Comparison of ENCODE assay signal across 20 cellular contexts in genomic region chr2:195406886-195407603, GRCh38.
DNase-seq lines count a peak whose midpoint lies in the region; ATAC-seq, FAIRE-seq and TF ChIP-seq lines count a peak whose summit lies in the region.
"Had no signal": no experiment of that assay in that cellular context is flagged by ENCODE, and none has a peak within 500 bp of the region (broad histone marks: within the 10 kb centered on the region; RNA-seq: fewer than 3 reads in every experiment).

No MANE protein-coding gene starts in this region.

- 89% methylated on average over 13 of the region's 13 CpGs for WGBS in SK-N-SH (ENCODE audit: low lambda C conversion rate)

- no TSS peak for BruUV-seq in OCI-LY7 (replicated peaks; lab: Mats Ljungman, UMichigan)

- no peaks in the 10 kb centered on the region for H3K79me2 ChIP-seq in SK-N-SH (ENCODE audit: insufficient read depth)
- no peaks in the 10 kb centered on the region for H3K79me2 ChIP-seq in OCI-LY7 (ENCODE audit: insufficient read depth, low read depth, low read length)

- no peaks in the 10 kb centered on the region for H3K9me3 ChIP-seq in SK-N-SH
- H3K9me3 ChIP-seq in OCI-LY7 (ENCODE audit: low read length), result no peaks in the 10 kb centered on the region
- no peaks in the 10 kb centered on the region for H3K9me3 ChIP-seq in Peyer's patch
- H3K9me3 ChIP-seq: left ventricle myocardium inferior, stomach, uterus had no signal

- H3F3A ChIP-seq in SK-N-SH (replicated peaks; ENCODE audit: insufficient read depth), result no peaks in the 10 kb centered on the region

- intact Hi-C loops in OCI-LY7 (cut with micrococcal nuclease; ENCODE audit: unreplicated experiment), result no loop called here

- H2AFZ ChIP-seq in SK-N-SH (ENCODE audit: low read depth) (peak overlapping the region; percentile 29; the same call in 1 of the 2 replicates), OCI-LY7 (ENCODE audit: low read length) (peak overlapping the region; percentile 59)

- no peak overlapping the region for H3K4me2 ChIP-seq in SK-N-SH
- no peak overlapping the region for H3K4me2 ChIP-seq in OCI-LY7 (ENCODE audit: low read length)
- H3K4me2 ChIP-seq: KMS-11 had no signal

- no peaks in the 10 kb centered on the region for H4K20me1 ChIP-seq in SK-N-SH (ENCODE audit: insufficient read depth)
- no peaks in the 10 kb centered on the region for H4K20me1 ChIP-seq in OCI-LY7 (ENCODE audit: insufficient read depth, low read length)

- no peaks in the 10 kb centered on the region for H3K9me2 ChIP-seq in SK-N-SH
- H3K9me2 ChIP-seq in OCI-LY7 (ENCODE audit: insufficient read depth, low read length), result no peaks in the 10 kb centered on the region

- TF ChIP-seq POLR2A in erythroblast (IDR thresholded peaks at IDR 0.05; ENCODE audit: low read length), result no peak
- no peak for TF ChIP-seq POLR2A in Peyer's patch (IDR thresholded peaks at IDR 0.05)

- TF ChIP-seq CTCF in SK-N-SH (IDR thresholded peaks at IDR 0.05), result no peak
- TF ChIP-seq CTCF in OCI-LY7 (conservative IDR thresholded peaks at IDR 0.05; ENCODE audit: low read length), result no peak
- no peak for TF ChIP-seq CTCF in Peyer's patch (IDR thresholded peaks at IDR 0.05)

- DNase-seq in SK-N-SH (no peak), GM19239 (ENCODE audit: insufficient read length, low spot score) (no peak), OCI-LY7 (ENCODE audit: low spot score) (no peak), erythroblast (lab: John Stamatoyannopoulos, UW) (peak; percentile 47 to 58), NCI-H2081 (lab: John Stamatoyannopoulos, UW) (no peak), Peyer's patch (no peak)
- no peak for DNase-seq in stimulated activated naive CD4-positive, alpha-beta T cell treated with Interleukin-2 at 50 U/mL for 16 hours (lab: John Stamatoyannopoulos, UW)
- DNase-seq: activated B cell treated with CpG ODN at 0.5 μM for 24 hours; activated CD8-positive, alpha-beta memory T cell treated with anti-CD3 and anti-CD28 coated beads, Interleukin-2, amount 10 ng/mL, durations not matched to agents 7 days and 5 days; activated gamma-delta T cell treated with Interleukin-2 at 50 U/mL for 16 hours; left ventricle myocardium inferior; NK-92 treated with Interleukin-12 subunit alpha and Interleukin-12 subunit beta, amount 100 ng/mL, for 24 hours; nucleus accumbens; right cardiac atrium; Right ventricle myocardium superior; stomach; uterus had no signal

- H3K36me3 ChIP-seq in SK-N-SH (replicated peaks in 1 of 2; ENCODE audit: control insufficient read depth in 1 of 2, insufficient read depth in 2 of 2, low read length in 1 of 2) (no peaks in the 10 kb centered on the region), OCI-LY7 (ENCODE audit: insufficient read depth, low read length) (no peaks in the 10 kb centered on the region), Peyer's patch (no peaks in the 10 kb centered on the region)
- H3K36me3 ChIP-seq: left ventricle myocardium inferior, stomach, uterus had no signal

- no peak for ATAC-seq in SK-N-SH treated with all-trans-retinoic acid at 6 μM for 48 hours
- ATAC-seq: activated CD8-positive, alpha-beta memory T cell treated with anti-CD3 and anti-CD28 coated beads, Interleukin-2, amount 10 ng/mL, durations not matched to agents 7 days and 5 days; right cardiac atrium had no signal

- H3K27me3 ChIP-seq in SK-N-SH (ENCODE audit: insufficient read depth) (no peaks in the 10 kb centered on the region), Peyer's patch (no peaks in the 10 kb centered on the region)
- H3K27me3 ChIP-seq: stomach, uterus had no signal

- H3K27ac ChIP-seq in SK-N-SH (ENCODE audit: low read depth in 2 of 2, low read length in 1 of 2) (no peak overlapping the region), OCI-LY7 (ENCODE audit: low read depth, low read length, poor library complexity, severe bottlenecking) (no peak overlapping the region), Peyer's patch (no peak overlapping the region)
- H3K27ac ChIP-seq: KMS-11, left ventricle myocardium inferior, stomach, uterus had no signal

- POLR2A ChIA-PET in SK-N-SH (lab: Yijun Ruan, JAX) (no interaction called here), OCI-LY7 (lab: Charles Lee) (interaction anchor here (1.0 kb wide), 1 partner anchor 329 kb away, joined by 4 read pairs; no protein-coding TSS in a partner anchor)

- H3K4me3 ChIP-seq in SK-N-SH (ENCODE audit: low read depth in 2 of 2, low read length in 1 of 2) (no peak overlapping the region), OCI-LY7 (ENCODE audit: low read depth, low read length, poor library complexity, severe bottlenecking) (no peak overlapping the region), Peyer's patch (no peak overlapping the region)
- H3K4me3 ChIP-seq: left ventricle myocardium inferior, stomach, uterus had no signal

- CTCF ChIA-PET in SK-N-SH (lab: Yijun Ruan, JAX), result interaction anchor here (0.7 to 1.4 kb wide), 2 partner anchors 17 to 20 kb away, joined by 3 read pairs; no protein-coding TSS in a partner anchor
- CTCF ChIA-PET in OCI-LY7 (lab: Charles Lee; ENCODE audit: unreplicated experiment), result no interaction called here

- FAIRE-seq in GM19239 (lab: Jason Lieb, UNC), result peak; percentile 35
- FAIRE-seq: frontal cortex had no signal

- H3K4me1 ChIP-seq in SK-N-SH (ENCODE audit: control insufficient read depth in 1 of 2, insufficient read depth in 2 of 2, low read depth in 1 of 2, low read length in 1 of 2) (peaks cover 0 to 4% of the 10 kb centered on the region in 2 experiments; a peak in 2 of 4 replicates), OCI-LY7 (ENCODE audit: insufficient read depth, low read length, poor library complexity, severe bottlenecking) (no peaks in the 10 kb centered on the region), Peyer's patch (no peaks in the 10 kb centered on the region)
- H3K4me1 ChIP-seq: left ventricle myocardium inferior, stomach, uterus had no signal

- H3K9ac ChIP-seq in SK-N-SH, result no peak overlapping the region
- H3K9ac ChIP-seq: KMS-11 had no signal

- TF ChIP-seq RAD21 in SK-N-SH (IDR thresholded peaks at IDR 0.05; ENCODE audit: low read length), result no peak

- no peak for TF ChIP-seq EP300 in SK-N-SH (IDR thresholded peaks at IDR 0.05; ENCODE audit: borderline replicate concordance in 1 of 2, low read depth in 1 of 2, low read length in 1 of 2)

TF ChIP-seq in SK-N-SH, 30 proteins besides CTCF, POLR2A, EP300 and RAD21:
- no peak for TF ChIP-seq RFX5 (IDR thresholded peaks at IDR 0.05; ENCODE audit: low read length)
- no peak for TF ChIP-seq NRF1 (IDR thresholded peaks at IDR 0.05; ENCODE audit: low read depth, low read length)
- TF ChIP-seq TCF12 (IDR thresholded peaks at IDR 0.05), result no peak
- TF ChIP-seq MXI1 (IDR thresholded peaks at IDR 0.05; ENCODE audit: low read depth, low read length), result no peak
- no peak for TF ChIP-seq TAF1 (IDR thresholded peaks at IDR 0.05; ENCODE audit: borderline replicate concordance, low read depth, low read length)
- no peak for TF ChIP-seq RXRA (IDR thresholded peaks at IDR 0.05; ENCODE audit: borderline replicate concordance, low read depth)
- TF ChIP-seq USF2 (IDR thresholded peaks at IDR 0.05; ENCODE audit: borderline replicate concordance, low read depth, low read length), result no peak
- TF ChIP-seq MAX (IDR thresholded peaks at IDR 0.05; ENCODE audit: low read depth), result no peak

TF ChIP-seq in SK-N-SH treated with all-trans-retinoic acid at 6 μM for 48 hours, 23 proteins besides CTCF, POLR2A, EP300 and RAD21 (continues in another document):
- TF ChIP-seq RARB (CRISPR knock-in tag; IDR thresholded peaks at IDR 0.05) (no peak), ZNF8 (CRISPR knock-in tag; IDR thresholded peaks at IDR 0.05) (no peak), ESRRG (CRISPR knock-in tag; IDR thresholded peaks at IDR 0.05) (no peak), ZNF70 (CRISPR knock-in tag; IDR thresholded peaks at IDR 0.05) (no peak), SNAI2 (CRISPR knock-in tag; IDR thresholded peaks at IDR 0.05) (no peak), TSHZ2 (CRISPR knock-in tag; IDR thresholded peaks at IDR 0.05) (no peak), ARNTL (CRISPR knock-in tag; IDR thresholded peaks at IDR 0.05; ENCODE audit: borderline replicate concordance, low read depth) (no peak), GLIS3 (CRISPR knock-in tag; IDR thresholded peaks at IDR 0.05) (no peak), ZFP30 (CRISPR knock-in tag; IDR thresholded peaks at IDR 0.05) (no peak), ZC3H10 (CRISPR knock-in tag; IDR thresholded peaks at IDR 0.05) (no peak)
- TF ChIP-seq, protein P1, sequence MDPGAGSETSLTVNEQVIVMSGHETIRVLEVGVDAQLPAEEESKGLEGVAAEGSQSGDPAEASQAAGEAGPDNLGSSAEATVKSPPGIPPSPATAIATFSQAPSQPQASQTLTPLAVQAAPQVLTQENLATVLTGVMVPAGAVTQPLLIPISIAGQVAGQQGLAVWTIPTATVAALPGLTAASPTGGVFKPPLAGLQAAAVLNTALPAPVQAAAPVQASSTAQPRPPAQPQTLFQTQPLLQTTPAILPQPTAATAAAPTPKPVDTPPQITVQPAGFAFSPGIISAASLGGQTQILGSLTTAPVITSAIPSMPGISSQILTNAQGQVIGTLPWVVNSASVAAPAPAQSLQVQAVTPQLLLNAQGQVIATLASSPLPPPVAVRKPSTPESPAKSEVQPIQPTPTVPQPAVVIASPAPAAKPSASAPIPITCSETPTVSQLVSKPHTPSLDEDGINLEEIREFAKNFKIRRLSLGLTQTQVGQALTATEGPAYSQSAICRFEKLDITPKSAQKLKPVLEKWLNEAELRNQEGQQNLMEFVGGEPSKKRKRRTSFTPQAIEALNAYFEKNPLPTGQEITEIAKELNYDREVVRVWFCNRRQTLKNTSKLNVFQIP (CRISPR knock-in tag; IDR thresholded peaks at IDR 0.05; ENCODE audit: borderline replicate concordance, low read depth), result no peak

Comparison
In these comparisons a context has a peak if more than half of its experiments do, and no peak if none do; other contexts are left out.
1. DNase-seq: peak in erythroblast (2 of 2); none in SK-N-SH (single experiment), GM19239 (single experiment), OCI-LY7 (single experiment), NCI-H2081 (0 of 2), Peyer's patch (0 of 3) and stimulated activated naive CD4-positive, alpha-beta T cell treated with Interleukin-2 at 50 U/mL for 16 hours (single experiment).